ENCODE assay signal across 25 cellular contexts in genomic region chr4:145196747-145197146, GRCh38. TPM values are rescaled to one million over a fixed set of nuclear protein-coding genes. Genes with fewer than 3 reads are reported as not detected.
DNase-seq lines count a peak whose midpoint lies in the region; ATAC-seq, FAIRE-seq and TF ChIP-seq lines count a peak whose summit lies in the region.
"Had no signal": no experiment of that assay in that cellular context is flagged by ENCODE, and none has a peak within 500 bp of the region (broad histone marks: within the 10 kb centered on the region; RNA-seq: fewer than 3 reads in every experiment).

No MANE protein-coding gene starts in this region.

- no peak for TF ChIP-seq POLR2A in breast epithelium (IDR thresholded peaks at IDR 0.05)
- TF ChIP-seq POLR2A in K562 (conservative IDR thresholded peaks at IDR 0.05): no peak

- H3K27me3 ChIP-seq in breast epithelium (no peaks in the 10 kb centered on the region), K562 (ENCODE audit: control insufficient read depth in 2 of 2, insufficient read depth in 2 of 2, low read length in 2 of 2) (no peaks in the 10 kb centered on the region), lower lobe of right lung (ENCODE audit: low read depth) (no peaks in the 10 kb centered on the region)

- 17% methylated on average over 3 of the region's 3 CpGs for WGBS in K562 (ENCODE audit: insufficient coverage, low coverage, missing lambda C conversion rate)

- H4K20me1 ChIP-seq in K562 (replicated peaks; ENCODE audit: control insufficient read depth, insufficient read depth, low read length): no peaks in the 10 kb centered on the region

- TF ChIP-seq CTCF in MCF 10A (IDR thresholded peaks at IDR 0.05; ENCODE audit: unreplicated experiment) (no peak), breast epithelium (IDR thresholded peaks at IDR 0.05) (no peak), K562 (IDR thresholded peaks at IDR 0.05 in 2 of 3, conservative IDR thresholded peaks at IDR 0.05 in 1 of 3; ENCODE audit: insufficient read depth in 2 of 3, low read depth in 1 of 3, low read length in 3 of 3) (no peak), lower lobe of right lung (IDR thresholded peaks at IDR 0.05) (no peak), mesothelial cell of epicardium (IDR thresholded peaks at IDR 0.05; ENCODE audit: unreplicated experiment) (no peak)

- H3K27ac Mint-ChIP-seq in MCF 10A (ENCODE audit: low read depth, unreplicated experiment): peak overlapping the region; percentile 70
- no peak overlapping the region for H3K27ac Mint-ChIP-seq in activated T-cell treated with anti-CD3 and anti-CD28 coated beads, Interleukin-2, amount 50 U/mL, for 24 hours
- H3K27ac Mint-ChIP-seq in mesothelial cell of epicardium: no peak overlapping the region
- H3K27ac Mint-ChIP-seq: CD4-positive, alpha-beta memory T cell had no signal

- H3K9me3 ChIP-seq in breast epithelium: no peaks in the 10 kb centered on the region
- no peaks in the 10 kb centered on the region for H3K9me3 ChIP-seq in K562 (replicated peaks; ENCODE audit: control insufficient read depth, insufficient read depth, low read depth, low read length)
- H3K9me3 ChIP-seq in lower lobe of right lung: no peaks in the 10 kb centered on the region
- H3K9me3 ChIP-seq: A549 had no signal

- TF ChIP-seq EP300 in K562 (IDR thresholded peaks at IDR 0.05; ENCODE audit: low read length): no peak

- peak; percentile 26 for ATAC-seq in K562
- peak; percentile 15 to 26 for ATAC-seq in lower lobe of right lung
- ATAC-seq: A549, HepG2, Panc1 had no signal

- H3K4me1 Mint-ChIP-seq in MCF 10A (ENCODE audit: insufficient read depth, unreplicated experiment) (no peaks in the 10 kb centered on the region), mesothelial cell of epicardium (no peaks in the 10 kb centered on the region)
- H3K4me1 Mint-ChIP-seq in activated T-cell treated with anti-CD3 and anti-CD28 coated beads, Interleukin-2, amount 50 U/mL, for 24 hours (ENCODE audit: low read depth): no peaks in the 10 kb centered on the region
- H3K4me1 Mint-ChIP-seq: CD4-positive, alpha-beta memory T cell had no signal

- intact Hi-C loops in MCF 10A (cut with micrococcal nuclease): no loop called here
- intact Hi-C loops in breast epithelium (cut with DNase I; ENCODE audit: low total_unique reads): no loop called here
- intact Hi-C loops in K562 (cut with micrococcal nuclease): no loop called here
- intact Hi-C loops in lower lobe of right lung (cut with DNase I): no loop called here

- FAIRE-seq in K562 (lab: Jason Lieb, UNC): peak; percentile 44
- FAIRE-seq in urothelium cell line (lab: Jason Lieb, UNC): no peak
- FAIRE-seq: A549, GM18507, HepG2 had no signal

- H3K4me1 ChIP-seq in breast epithelium (no peaks in the 10 kb centered on the region), K562 (replicated peaks in 1 of 2; ENCODE audit: control insufficient read depth in 2 of 2, insufficient read depth in 2 of 2, low read length in 2 of 2) (peaks cover 13% of the 10 kb centered on the region in 2 experiments; a peak in 2 of 5 replicates), lower lobe of right lung (no peaks in the 10 kb centered on the region)
- H3K4me1 ChIP-seq: A549 had no signal

- H3K27ac ChIP-seq in breast epithelium: no peak overlapping the region
- no peak overlapping the region for H3K27ac ChIP-seq in K562 (ENCODE audit: extremely low read depth, low read depth, low read length)
- H3K27ac ChIP-seq in lower lobe of right lung: no peak overlapping the region
- H3K27ac ChIP-seq: A549, RWPE1, SK-N-MC had no signal

- H3K9me3 Mint-ChIP-seq in MCF 10A (ENCODE audit: unreplicated experiment) (no peaks in the 10 kb centered on the region), mesothelial cell of epicardium (no peaks in the 10 kb centered on the region)
- no peaks in the 10 kb centered on the region for H3K9me3 Mint-ChIP-seq in activated T-cell treated with anti-CD3 and anti-CD28 coated beads, Interleukin-2, amount 50 U/mL, for 24 hours
- H3K9me3 Mint-ChIP-seq: CD4-positive, alpha-beta memory T cell had no signal

- H3K27me3 Mint-ChIP-seq in MCF 10A (ENCODE audit: insufficient read depth, unreplicated experiment): no peaks in the 10 kb centered on the region
- H3K27me3 Mint-ChIP-seq in activated T-cell treated with anti-CD3 and anti-CD28 coated beads, Interleukin-2, amount 50 U/mL, for 24 hours: peaks cover 6% of the 10 kb centered on the region
- no peaks in the 10 kb centered on the region for H3K27me3 Mint-ChIP-seq in mesothelial cell of epicardium (ENCODE audit: low read depth)

- H3K4me3 Mint-ChIP-seq in MCF 10A (ENCODE audit: unreplicated experiment) (no peak overlapping the region), mesothelial cell of epicardium (no peak overlapping the region)
- no peak overlapping the region for H3K4me3 Mint-ChIP-seq in activated T-cell treated with anti-CD3 and anti-CD28 coated beads, Interleukin-2, amount 50 U/mL, for 24 hours
- H3K4me3 Mint-ChIP-seq: CD4-positive, alpha-beta memory T cell had no signal

- POLR2A ChIA-PET in MCF 10A (lab: Yijun Ruan, JAX): interaction anchor here (1.5 to 1.6 kb wide), 2 partner anchors 16 to 18 kb away, joined by 4 read pairs; no protein-coding TSS in a partner anchor
- POLR2A ChIA-PET in K562 (lab: Yijun Ruan, JAX): interaction anchor here (0.7 to 1.3 kb wide), 2 partner anchors 12 to 19 kb away, joined by 3 to 4 read pairs; no protein-coding TSS in a partner anchor

- H3K36me3 Mint-ChIP-seq in MCF 10A (ENCODE audit: insufficient read depth, unreplicated experiment): no peaks in the 10 kb centered on the region
- no peaks in the 10 kb centered on the region for H3K36me3 Mint-ChIP-seq in activated T-cell treated with anti-CD3 and anti-CD28 coated beads, Interleukin-2, amount 50 U/mL, for 24 hours (ENCODE audit: low read depth)
- no peaks in the 10 kb centered on the region for H3K36me3 Mint-ChIP-seq in mesothelial cell of epicardium
- H3K36me3 Mint-ChIP-seq: CD4-positive, alpha-beta memory T cell had no signal

- H3K36me3 ChIP-seq in breast epithelium (no peaks in the 10 kb centered on the region), K562 (ENCODE audit: control insufficient read depth, insufficient read depth, low read length) (no peaks in the 10 kb centered on the region), lower lobe of right lung (no peaks in the 10 kb centered on the region)

- CTCF ChIA-PET in MCF 10A (lab: Yijun Ruan, JAX): interaction anchor here (0.7 to 1.0 kb wide), 2 partner anchors 9 to 37 kb away, joined by 3 read pairs; no protein-coding TSS in a partner anchor
- CTCF ChIA-PET in K562 (lab: Yijun Ruan, JAX; ENCODE audit: low intra/inter-chr PET ratio): no interaction called here

- DNase-seq in MCF 10A (ENCODE audit: unreplicated experiment) (no peak), breast epithelium (ENCODE audit: low spot score in 2 of 2) (no peak), K562 (ENCODE audit: extremely low read depth in 1 of 4, low spot score in 3 of 4) (peak in 1 of 4 experiments; percentile 17), lower lobe of right lung (no peak), mesothelial cell of epicardium (ENCODE audit: low spot score in 2 of 2, unreplicated experiment in 2 of 2) (no peak), urothelium cell line (ENCODE audit: low spot score) (no peak)
- no peak for DNase-seq in activated T-cell treated with anti-CD3 and anti-CD28 coated beads, Interleukin-2, amount 50 U/mL, for 24 hours
- DNase-seq: C1 segment of cervical spinal cord; CD4-positive, alpha-beta memory T cell; COR-L47; H7; Kasumi-1; NCI-H1105 treated with DMSO at 0.1 percent for 48 hours; NCI-H146; NCI-H1930; NCI-H2107; NCI-H446 treated with DMSO at 0.1 percent for 48 hours; NCI-H526; SHP77 treated with DMSO at 0.1 percent for 48 hours had no signal

- peak overlapping the region in 1 of 2 experiments; percentile 73; a peak in 1 of 4 replicates for H3K9ac ChIP-seq in K562 (ENCODE audit: insufficient read depth in 1 of 2, low read depth in 2 of 2, low read length in 2 of 2)

- TF ChIP-seq RAD21 in K562 (CRISPR knock-in tag; conservative IDR thresholded peaks at IDR 0.05 in 1 of 2, IDR thresholded peaks at IDR 0.05 in 1 of 2): no peak

- H2AFZ ChIP-seq in K562 (ENCODE audit: low read depth, low read length): no peak overlapping the region

- H3K4me3 ChIP-seq in breast epithelium (no peak overlapping the region), K562 (no peak overlapping the region), lower lobe of right lung (no peak overlapping the region)
- H3K4me3 ChIP-seq: A549, SK-N-MC had no signal

- in situ Hi-C loops in K562 (cut with MboI): no loop called here

- H3K9me1 ChIP-seq in K562 (ENCODE audit: control insufficient read depth, insufficient read depth, low read length): no peaks in the 10 kb centered on the region

- no peak overlapping the region for H3K4me2 ChIP-seq in K562 (ENCODE audit: insufficient read depth, low read length)
- H3K4me2 ChIP-seq: A549 had no signal

- H3K79me2 ChIP-seq in K562 (ENCODE audit: control insufficient read depth, insufficient read depth, low read length): no peaks in the 10 kb centered on the region

- BruUV-seq in MCF 10A (replicated peaks; lab: Mats Ljungman, UMichigan) (no TSS peak), K562 (replicated peaks; lab: Mats Ljungman, UMichigan) (no TSS peak)

TF ChIP-seq in K562, 482 proteins besides CTCF, POLR2A, EP300 and RAD21:
- TF ChIP-seq U2AF2 (optimal IDR thresholded peaks at IDR 0.05; ENCODE audit: low read depth, low read length) (no peak), NFIC (IDR thresholded peaks at IDR 0.05) (peak; percentile 82)

RNA-seq across cellular contexts. Expression of gene OTUD4, which starts 16.4 kb away (rescaled TPM):
- total RNA-seq in MCF 10A (2022) (66.2 and 68.0 TPM in 2 replicates), breast epithelium (10 to 100 TPM; 22.9 to 55.8 (median 35.7) TPM), K562 (2014; rRNA removed) (9.1 and 12.0 TPM in 2 replicates), K562 (2014; rRNA removed; fragmentation: Illumina TruSeq; extraction: Trizol) (29.0 and 38.0 TPM in 2 replicates), K562 (2015; rRNA removed; fragmentation: Illumina TruSeq; extraction: Trizol) (21.7 and 25.8 TPM in 2 replicates), K562 (2021) (25.7 and 27.5 TPM in 2 replicates), lower lobe of right lung (53.4 TPM), mesothelial cell of epicardium (37.8 to 38.3 TPM (median 38.3 TPM) in 3 replicates)
- total RNA-seq in K562 (2011; cell fraction: chromatin; rRNA removed; ENCODE audit: low replicate concordance): 40.1 and 136 TPM in 2 replicates
- total RNA-seq in K562 (2011; cell fraction: nucleolus; rRNA removed): 25.3 and 32.8 TPM in 2 replicates
- 54.3 and 78.7 TPM in 2 replicates for total RNA-seq in K562 (2011; cell fraction: nucleoplasm; rRNA removed)
- polyA plus RNA-seq in K562 (2011; rRNA removed) (20.4 and 24.8 TPM in 2 replicates), K562 (2014; fragmentation: Illumina TruSeq; extraction: Trizol) (21.2 and 26.3 TPM in 2 replicates), K562 (2014; fragmentation: Nextera tagmentation; extraction: Ambion mirVana) (1 to 10 TPM; 4.2 to 8.2 TPM), K562 (2014; rRNA removed) (13.4 and 15.0 TPM in 2 replicates)
- polyA plus RNA-seq in K562 (2011; cell fraction: cytosol; rRNA removed): 8.4 and 12.1 TPM in 2 replicates
- 37.6 and 42.9 TPM in 2 replicates for polyA plus RNA-seq in K562 (2011; cell fraction: nucleus; rRNA removed)
- polyA plus RNA-seq in K562 (2012): 9.9 and 13.5 TPM in 2 replicates
- polyA minus RNA-seq in K562 (2011; rRNA and poly(A)+ RNA removed): 44.4 and 50.5 TPM in 2 replicates
- 16.4 and 17.5 TPM in 2 replicates for polyA minus RNA-seq in K562 (2011; cell fraction: cytosol; rRNA and poly(A)+ RNA removed)
- 40.0 and 66.3 TPM in 2 replicates for polyA minus RNA-seq in K562 (2011; cell fraction: nucleus; rRNA and poly(A)+ RNA removed)
